8 cellular contexts compared by ENCODE assay signal in the genomic region with DNA sequence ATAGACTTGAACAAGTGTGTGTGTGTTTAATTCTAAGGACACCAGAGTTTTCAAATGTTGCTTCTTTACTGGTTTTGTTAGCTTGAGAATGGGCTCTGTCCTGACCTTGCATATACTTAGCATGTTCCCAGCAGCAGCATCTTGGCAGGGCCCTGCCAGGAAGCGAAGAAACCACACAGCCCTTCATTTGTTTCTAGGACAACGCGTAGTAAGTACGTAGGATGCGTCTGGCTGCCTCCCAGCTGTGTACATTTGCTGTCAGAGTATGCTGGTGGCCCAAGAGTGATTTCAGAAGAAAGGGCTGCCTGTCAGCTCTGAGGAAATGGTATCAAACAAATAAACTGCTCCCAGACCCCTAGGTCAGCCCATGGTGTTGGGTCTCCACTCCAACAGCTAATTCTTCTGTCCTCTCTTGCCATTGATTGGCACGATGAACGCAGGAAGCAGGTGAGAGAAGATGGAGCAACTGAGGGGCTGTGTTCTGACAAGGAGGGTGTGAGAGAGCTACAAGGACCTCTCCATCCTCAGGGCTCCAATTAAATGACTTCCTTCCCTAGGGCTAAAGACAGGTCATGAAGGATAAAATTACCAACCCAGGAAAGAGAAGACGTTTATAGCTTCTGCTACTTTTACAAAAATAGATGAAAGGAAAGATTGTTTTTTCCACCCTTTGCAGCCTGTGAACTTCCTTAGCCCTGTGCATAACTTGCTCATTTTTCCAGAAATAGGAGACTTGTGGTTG. TPM values are rescaled to one million over a fixed set of nuclear protein-coding genes. Genes with fewer than 3 reads are reported as not detected.
DNase-seq lines count a peak whose midpoint lies in the region; ATAC-seq and TF ChIP-seq lines count a peak whose summit lies in the region.

No MANE protein-coding gene starts in this region.

- no peak overlapping the region for H4K91ac ChIP-seq in mesenchymal stem cell (ENCODE audit: low read length)

- intact Hi-C loops in MCF 10A (cut with micrococcal nuclease), result no loop called here

- CTCF ChIA-PET in MCF 10A (lab: Yijun Ruan, JAX), result no interaction called here

- no peak overlapping the region for H3K27ac Mint-ChIP-seq in MCF 10A (ENCODE audit: low read depth, unreplicated experiment)

- no peak overlapping the region for H2AFZ ChIP-seq in mesenchymal stem cell (ENCODE audit: low read depth, low read length)

- 52% methylated on average over 7 of the region's 8 CpGs for WGBS in mesenchymal stem cell

- H2BK15ac ChIP-seq in mesenchymal stem cell (ENCODE audit: low read depth, poor library complexity, severe bottlenecking), result no peak overlapping the region

- H3K4me3 Mint-ChIP-seq in MCF 10A (ENCODE audit: unreplicated experiment), result no peak overlapping the region

- H3K4me3 ChIP-seq in mesenchymal stem cell (ENCODE audit: insufficient read depth in 1 of 2, low read depth in 1 of 2, low read length in 2 of 2), result no peak overlapping the region

- peak; percentile 43 for DNase-seq in NCI-H2029 (lab: John Stamatoyannopoulos, UW)
- DNase-seq in mesenchymal stem cell, result peak; percentile 66
- no peak for DNase-seq in NK-92 (lab: John Stamatoyannopoulos, UW; ENCODE audit: unreplicated experiment)
- no peak for DNase-seq in MCF 10A (ENCODE audit: unreplicated experiment)
- no peak for DNase-seq in omental fat pad (ENCODE audit: low spot score)

- H2BK120ac ChIP-seq in mesenchymal stem cell (ENCODE audit: low read depth, low read length), result no peak overlapping the region

- H3K27ac ChIP-seq in mesenchymal stem cell (ENCODE audit: low read length, poor library complexity, severe bottlenecking), result no peak overlapping the region

- no peak overlapping the region for H3K4ac ChIP-seq in mesenchymal stem cell (ENCODE audit: low read depth in 1 of 2, low read length in 2 of 2)

- H3K23ac ChIP-seq in mesenchymal stem cell (ENCODE audit: low read length in 2 of 2), result no peak overlapping the region

- no peaks in the 10 kb centered on the region for H3K36me3 ChIP-seq in mesenchymal stem cell (ENCODE audit: control insufficient read depth in 1 of 2, insufficient read depth in 2 of 2, low read depth in 1 of 2, low read length in 2 of 2)

- peaks cover 4% of the 10 kb centered on the region for H3K4me1 Mint-ChIP-seq in MCF 10A (ENCODE audit: insufficient read depth, unreplicated experiment)

- no peak overlapping the region for H3K14ac ChIP-seq in mesenchymal stem cell (ENCODE audit: low read length in 2 of 2)

- H3K4me1 ChIP-seq in mesenchymal stem cell (ENCODE audit: control insufficient read depth, insufficient read depth, low read depth, low read length), result no peaks in the 10 kb centered on the region

- H3K36me3 Mint-ChIP-seq in MCF 10A (ENCODE audit: insufficient read depth, unreplicated experiment), result no peaks in the 10 kb centered on the region

- H3K9me3 Mint-ChIP-seq in MCF 10A (ENCODE audit: unreplicated experiment), result no peaks in the 10 kb centered on the region

- POLR2A ChIA-PET in MCF 10A (lab: Yijun Ruan, JAX), result no interaction called here

- H3K18ac ChIP-seq in mesenchymal stem cell (ENCODE audit: low read depth in 1 of 2, low read length in 2 of 2), result no peak overlapping the region

- no peak overlapping the region for H2BK5ac ChIP-seq in mesenchymal stem cell (ENCODE audit: low read depth, low read length, poor library complexity, severe bottlenecking)

- H2BK12ac ChIP-seq in mesenchymal stem cell (ENCODE audit: low read length in 2 of 2), result no peak overlapping the region

- TF ChIP-seq CTCF in MCF 10A (IDR thresholded peaks at IDR 0.05; ENCODE audit: unreplicated experiment), result no peak
- no peak for TF ChIP-seq CTCF in omental fat pad (IDR thresholded peaks at IDR 0.05)

- no peaks in the 10 kb centered on the region for H3K79me1 ChIP-seq in mesenchymal stem cell (replicated peaks; ENCODE audit: low read length, poor library complexity, severe bottlenecking)

- no peak overlapping the region for H3K4me2 ChIP-seq in mesenchymal stem cell (ENCODE audit: low read length, poor library complexity, severe bottlenecking)

- peaks cover 0 to 11% of the 10 kb centered on the region in 2 experiments for H3K27me3 ChIP-seq in mesenchymal stem cell (ENCODE audit: control insufficient read depth in 1 of 2, insufficient read depth in 1 of 2, low read length in 2 of 2)

- H3K9ac ChIP-seq in mesenchymal stem cell (ENCODE audit: low read length), result no peak overlapping the region

- ATAC-seq in GM18519 (IDR thresholded peaks at IDR 0.05; ENCODE audit: low FRiP score, unreplicated experiment) (peak; percentile 52), GM21619 (IDR thresholded peaks at IDR 0.05; ENCODE audit: unreplicated experiment) (peak; percentile 71), HG03457 (IDR thresholded peaks at IDR 0.05; ENCODE audit: unreplicated experiment) (no peak), omental fat pad (ENCODE audit: low FRiP score) (no peak)

- H2AK5ac ChIP-seq in mesenchymal stem cell (ENCODE audit: low read length, severe bottlenecking), result no peak overlapping the region

- H3K27me3 Mint-ChIP-seq in MCF 10A (ENCODE audit: insufficient read depth, unreplicated experiment), result peaks cover 20% of the 10 kb centered on the region

- H3K9me3 ChIP-seq in mesenchymal stem cell (ENCODE audit: control insufficient read depth, low read length), result no peaks in the 10 kb centered on the region

- BruUV-seq in MCF 10A (replicated peaks; lab: Mats Ljungman, UMichigan), result no TSS peak

- no peak overlapping the region for H4K8ac ChIP-seq in mesenchymal stem cell (ENCODE audit: low read length)

RNA-seq across cellular contexts. Expression of gene HDDC2, which starts 55.9 kb away (rescaled TPM):
- 47.5 TPM for polyA plus RNA-seq in mesenchymal stem cell (2013, experiment 1 of 2)
- polyA plus RNA-seq in mesenchymal stem cell (2013, experiment 2 of 2), result 50.7 TPM
- total RNA-seq in MCF 10A (2022) (141 and 167 TPM in 2 replicates), omental fat pad (10 to 100 TPM; 62.7 to 88.3 (median 73.1) TPM)

Comparison
In these comparisons a context has a peak if more than half of its experiments do, and no peak if none do; other contexts are left out.
1. ATAC-seq: peak in GM18519 (single experiment) and GM21619 (single experiment); none in HG03457 (single experiment) and omental fat pad (single experiment).
2. DNase-seq: peak in NCI-H2029 (single experiment) and mesenchymal stem cell (single experiment); none in NK-92 (single experiment), MCF 10A (single experiment) and omental fat pad (single experiment).